20 cellular contexts compared by ENCODE assay signal in the genomic region with DNA sequence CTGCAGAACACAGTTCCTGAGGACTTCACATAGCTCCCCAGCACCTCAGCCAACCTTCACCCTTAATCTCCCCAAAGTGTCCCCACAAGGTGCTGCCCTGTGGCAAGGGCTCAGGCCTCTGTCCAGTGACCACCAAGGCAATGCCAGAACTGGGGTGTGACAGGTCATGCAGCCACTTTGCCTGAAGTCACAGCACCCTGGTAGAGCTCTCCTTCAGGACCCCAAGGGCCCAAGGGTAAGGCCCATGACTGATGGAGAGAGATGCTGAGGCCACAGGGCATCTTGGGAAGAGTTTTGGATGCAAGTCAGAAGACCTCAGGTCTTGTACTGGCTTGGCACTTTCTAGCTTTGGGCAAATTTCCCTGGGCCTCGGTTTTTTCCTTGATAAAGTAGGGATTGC. TPM values are rescaled to one million over a fixed set of nuclear protein-coding genes. Genes with fewer than 3 reads are reported as not detected.
DNase-seq lines count a peak whose midpoint lies in the region; ATAC-seq, FAIRE-seq and TF ChIP-seq lines count a peak whose summit lies in the region.
"Had no signal": no experiment of that assay in that cellular context is flagged by ENCODE, and none has a peak within 500 bp of the region (broad histone marks: within the 10 kb centered on the region; RNA-seq: fewer than 3 reads in every experiment).

No MANE protein-coding gene starts in this region.

- WGBS in psoas muscle, 3 donors = 57 to 72% (median 63%) methylated on average over 1 of the region's 1 CpG

- no peak for FAIRE-seq in frontal cortex (lab: Jason Lieb, UNC)

- no peak for TF ChIP-seq CTCF in HL-60 (IDR thresholded peaks at IDR 0.05; ENCODE audit: insufficient read depth, low read length)
- no peak for TF ChIP-seq CTCF in psoas muscle (IDR thresholded peaks at IDR 0.05)

- H3K27me3 ChIP-seq in CD4-positive, CD25-positive, alpha-beta regulatory T cell (ENCODE audit: control insufficient read depth, insufficient read depth, low read length) = no peaks in the 10 kb centered on the region
- H3K27me3 ChIP-seq in HL-60 (ENCODE audit: insufficient read depth, poor library complexity, severe bottlenecking) = no peaks in the 10 kb centered on the region
- H3K27me3 ChIP-seq in effector memory CD4-positive, alpha-beta T cell (replicated peaks; ENCODE audit: control insufficient read depth, insufficient read depth, low read length, poor library complexity, severe bottlenecking) = no peaks in the 10 kb centered on the region
- peaks cover 0 to 5% (median 0%) of the 10 kb centered on the region in 3 donors for H3K27me3 ChIP-seq in psoas muscle (ENCODE audit: insufficient read depth in 3 of 3, low read length in 2 of 3)

- in situ Hi-C loops in G401 (cut with HindIII; ENCODE audit: low sequenced_read_pairs) = no loop called here

- H3K27me3 Mint-ChIP-seq in CD4-positive, CD25-positive, alpha-beta regulatory T cell = no peaks in the 10 kb centered on the region
- H3K27me3 Mint-ChIP-seq: activated naive CD8-positive, alpha-beta T cell; memory B cell had no signal

- H3K4me1 Mint-ChIP-seq in CD4-positive, CD25-positive, alpha-beta regulatory T cell = peaks cover 11 to 32% (median 14%) of the 10 kb centered on the region in 4 donors

- peaks cover 0 to 2% (median 0%) of the 10 kb centered on the region in 7 donors for H3K9me3 Mint-ChIP-seq in CD4-positive, CD25-positive, alpha-beta regulatory T cell
- H3K9me3 Mint-ChIP-seq: memory B cell had no signal

- DNase-seq in CD4-positive, CD25-positive, alpha-beta regulatory T cell = no peak
- DNase-seq in HL-60 (ENCODE audit: low read depth in 1 of 2, low spot score in 1 of 2) (no peak), psoas muscle (no peak), G401 (ENCODE audit: low spot score) (no peak), NCI-H1092 treated with DMSO at 0.1 percent for 48 hours (lab: John Stamatoyannopoulos, UW) (no peak), frontal cortex (ENCODE audit: low spot score in 2 of 2) (no peak)
- no peak for DNase-seq in effector memory CD4-positive, alpha-beta T cell
- DNase-seq in stimulated activated CD4-positive, alpha-beta T cell treated with anti-CD3 and anti-CD28 coated beads, Interleukin-12 subunit alpha, Interleukin-12 subunit beta, amount 100 ng/mL, for 4 hours = no peak
- DNase-seq: erythroblast, NCI-H2171 treated with DMSO at 0.1 percent for 48 hours, NCI-H774, retina had no signal

- peaks cover 29% of the 10 kb centered on the region for H3K36me3 Mint-ChIP-seq in CD4-positive, CD25-positive, alpha-beta regulatory T cell

- peak overlapping the region; percentile 98 for H3K4me3 ChIP-seq in CD4-positive, CD25-positive, alpha-beta regulatory T cell (ENCODE audit: low read depth, low read length)
- no peak overlapping the region for H3K4me3 ChIP-seq in HL-60 (replicated peaks; ENCODE audit: insufficient read depth, low read length)
- H3K4me3 ChIP-seq in effector memory CD4-positive, alpha-beta T cell (ENCODE audit: insufficient read depth, low read depth, low read length, poor library complexity, severe bottlenecking) = peak overlapping the region; percentile 64
- no peak overlapping the region for H3K4me3 ChIP-seq in psoas muscle
- H3K4me3 ChIP-seq: HAP-1 had no signal

- H3K4me3 Mint-ChIP-seq in CD4-positive, CD25-positive, alpha-beta regulatory T cell = no peak overlapping the region
- H3K4me3 Mint-ChIP-seq: activated naive CD8-positive, alpha-beta T cell; memory B cell had no signal

- peaks cover 69% of the 10 kb centered on the region for H3K4me1 ChIP-seq in CD4-positive, CD25-positive, alpha-beta regulatory T cell (ENCODE audit: control insufficient read depth, insufficient read depth, low read length, poor library complexity, severe bottlenecking)
- peaks cover 52% of the 10 kb centered on the region for H3K4me1 ChIP-seq in effector memory CD4-positive, alpha-beta T cell (ENCODE audit: control insufficient read depth, insufficient read depth, low read length, poor library complexity, severe bottlenecking)
- H3K4me1 ChIP-seq in psoas muscle = no peaks in the 10 kb centered on the region
- H3K4me1 ChIP-seq: HAP-1 had no signal

- intact Hi-C loops in psoas muscle (cut with DNase I) = no loop called here

- H3K36me3 ChIP-seq in CD4-positive, CD25-positive, alpha-beta regulatory T cell (ENCODE audit: control insufficient read depth, insufficient read depth, low read length) = peaks cover 17% of the 10 kb centered on the region
- H3K36me3 ChIP-seq in effector memory CD4-positive, alpha-beta T cell (ENCODE audit: control insufficient read depth, insufficient read depth, low read length) = no peaks in the 10 kb centered on the region
- H3K36me3 ChIP-seq in psoas muscle (ENCODE audit: insufficient read depth in 1 of 2, low read depth in 1 of 2) = no peaks in the 10 kb centered on the region
- H3K36me3 ChIP-seq: HAP-1 had no signal

- H3K9me3 ChIP-seq in CD4-positive, CD25-positive, alpha-beta regulatory T cell (ENCODE audit: control insufficient read depth in 2 of 2, low read length in 2 of 2) = no peaks in the 10 kb centered on the region
- H3K9me3 ChIP-seq in effector memory CD4-positive, alpha-beta T cell (ENCODE audit: control insufficient read depth, low read length) = no peaks in the 10 kb centered on the region
- H3K9me3 ChIP-seq in psoas muscle = no peaks in the 10 kb centered on the region
- H3K9me3 ChIP-seq: HAP-1 had no signal

- ATAC-seq in CD4-positive, CD25-positive, alpha-beta regulatory T cell (ENCODE audit: low read depth in 2 of 2) = no peak
- ATAC-seq in psoas muscle = no peak

- H3K27ac ChIP-seq in CD4-positive, CD25-positive, alpha-beta regulatory T cell (ENCODE audit: insufficient read depth, low read length, poor library complexity, severe bottlenecking) = peak overlapping the region; percentile 86
- peak overlapping the region; percentile 65 for H3K27ac ChIP-seq in HL-60 (replicated peaks)
- H3K27ac ChIP-seq in effector memory CD4-positive, alpha-beta T cell (ENCODE audit: insufficient read depth, low read length, poor library complexity, severe bottlenecking) = peak overlapping the region; percentile 81
- H3K27ac ChIP-seq in psoas muscle = peak overlapping the region; percentile 23

- no peak overlapping the region for H3K27ac Mint-ChIP-seq in CD4-positive, CD25-positive, alpha-beta regulatory T cell
- H3K27ac Mint-ChIP-seq: activated naive CD8-positive, alpha-beta T cell; memory B cell had no signal

RNA-seq across cellular contexts. Expression of a gene that starts 0.8 kb away (rescaled TPM):
- total RNA-seq in CD4-positive, CD25-positive, alpha-beta regulatory T cell = 393 TPM
- 100 to 1,000 TPM; 888 to 986 (median 949) TPM for polyA plus RNA-seq in CD4-positive, CD25-positive, alpha-beta regulatory T cell
- total RNA-seq in psoas muscle = 10 to 100 TPM in 2 of 4 donors, 1 to 10 TPM in 2; 2.3 to 29.5 (median 12.0) TPM
- polyA plus RNA-seq in psoas muscle = 1 to 10 TPM; 1.0 to 8.4 (median 2.2) TPM
- not detected in 2 replicates for total RNA-seq in G401 (2014; rRNA removed; shearing (Covaris generic))
- total RNA-seq in frontal cortex = under 0.01 TPM
- total RNA-seq: LHCN-M2 had no signal
- polyA plus RNA-seq: neural cell had no signal

RNA-seq across cellular contexts. Expression of a gene that starts 23.7 kb away (rescaled TPM):
- not detected for total RNA-seq in CD4-positive, CD25-positive, alpha-beta regulatory T cell
- not detected for polyA plus RNA-seq in CD4-positive, CD25-positive, alpha-beta regulatory T cell
- under 1 TPM; 0.42 to 0.50 (median 0.49) TPM for total RNA-seq in psoas muscle
- under 1 TPM; 0.06 to 0.64 (median 0.16) TPM for polyA plus RNA-seq in psoas muscle
- not detected in 2 replicates for total RNA-seq in G401 (2014; rRNA removed; shearing (Covaris generic))
- not detected for total RNA-seq in frontal cortex
- total RNA-seq: glomerular endothelial cell, LHCN-M2 had no signal
- polyA plus RNA-seq: AG04450, neural cell had no signal

RNA-seq across cellular contexts. Expression of a gene that starts 25.3 kb away (rescaled TPM):
- not detected for total RNA-seq in CD4-positive, CD25-positive, alpha-beta regulatory T cell
- polyA plus RNA-seq in CD4-positive, CD25-positive, alpha-beta regulatory T cell = 10 to 100 TPM; 25.0 to 36.3 (median 29.6) TPM
- 10 to 100 TPM in 1 of 4 donors, under 1 TPM in 1, not detected in 2; 0.23 to 20.3 TPM for total RNA-seq in psoas muscle
- 1 to 10 TPM in 1 of 3 donors, under 1 TPM in 2; 0.05 to 1.7 (median 0.20) TPM for polyA plus RNA-seq in psoas muscle
- not detected in 2 replicates for total RNA-seq in G401 (2014; rRNA removed; shearing (Covaris generic))
- under 0.01 TPM for total RNA-seq in frontal cortex
- total RNA-seq: dermis blood vessel endothelial cell, glomerular endothelial cell had no signal
- polyA plus RNA-seq: neural cell had no signal

RNA-seq across cellular contexts. Expression of a gene that starts 47.7 kb away (rescaled TPM):
- total RNA-seq in CD4-positive, CD25-positive, alpha-beta regulatory T cell = not detected
- polyA plus RNA-seq in CD4-positive, CD25-positive, alpha-beta regulatory T cell = not detected
- total RNA-seq in psoas muscle = not detected
- polyA plus RNA-seq in psoas muscle = not detected
- not detected in 2 replicates for total RNA-seq in G401 (2014; rRNA removed; shearing (Covaris generic))
- not detected for total RNA-seq in frontal cortex
- total RNA-seq: dermis blood vessel endothelial cell, glomerular endothelial cell, LHCN-M2 had no signal
- polyA plus RNA-seq: AG04450, neural cell had no signal

RNA-seq across cellular contexts. Expression of a gene that starts 57.1 kb away (rescaled TPM):
- total RNA-seq in CD4-positive, CD25-positive, alpha-beta regulatory T cell = not detected
- polyA plus RNA-seq in CD4-positive, CD25-positive, alpha-beta regulatory T cell = not detected
- total RNA-seq in psoas muscle (1 to 10 TPM in 1 of 4 donors, not detected in 3; 1.2 TPM), frontal cortex (not detected)
- not detected for polyA plus RNA-seq in psoas muscle
- total RNA-seq in G401 (2014; rRNA removed; shearing (Covaris generic)) = not detected in 2 replicates
- total RNA-seq: dermis blood vessel endothelial cell, glomerular endothelial cell, LHCN-M2 had no signal
- polyA plus RNA-seq: AG04450, neural cell had no signal

Comparison
In these comparisons a context has a peak if more than half of its experiments do, and no peak if none do; other contexts are left out.
1. H3K27ac ChIP-seq: peak in every context shown above with its lines; median percentile 86 in CD4-positive, CD25-positive, alpha-beta regulatory T cell; 81 in effector memory CD4-positive, alpha-beta T cell; 65 in HL-60; 23 in psoas muscle.
2. H3K4me3 ChIP-seq: peak in CD4-positive, CD25-positive, alpha-beta regulatory T cell (single experiment) and effector memory CD4-positive, alpha-beta T cell (single experiment); none in HL-60 (single experiment) and psoas muscle (single experiment).
3. RNA of a gene that starts 0.8 kb away (total RNA-seq): 393 TPM in CD4-positive, CD25-positive, alpha-beta regulatory T cell (single experiment); 2.3 to 29.5 TPM in psoas muscle, not detected in G401 and under 0.01 TPM in frontal cortex (single experiment); every median in the first group is over 10 times any median in the second.